In the genomic region with DNA sequence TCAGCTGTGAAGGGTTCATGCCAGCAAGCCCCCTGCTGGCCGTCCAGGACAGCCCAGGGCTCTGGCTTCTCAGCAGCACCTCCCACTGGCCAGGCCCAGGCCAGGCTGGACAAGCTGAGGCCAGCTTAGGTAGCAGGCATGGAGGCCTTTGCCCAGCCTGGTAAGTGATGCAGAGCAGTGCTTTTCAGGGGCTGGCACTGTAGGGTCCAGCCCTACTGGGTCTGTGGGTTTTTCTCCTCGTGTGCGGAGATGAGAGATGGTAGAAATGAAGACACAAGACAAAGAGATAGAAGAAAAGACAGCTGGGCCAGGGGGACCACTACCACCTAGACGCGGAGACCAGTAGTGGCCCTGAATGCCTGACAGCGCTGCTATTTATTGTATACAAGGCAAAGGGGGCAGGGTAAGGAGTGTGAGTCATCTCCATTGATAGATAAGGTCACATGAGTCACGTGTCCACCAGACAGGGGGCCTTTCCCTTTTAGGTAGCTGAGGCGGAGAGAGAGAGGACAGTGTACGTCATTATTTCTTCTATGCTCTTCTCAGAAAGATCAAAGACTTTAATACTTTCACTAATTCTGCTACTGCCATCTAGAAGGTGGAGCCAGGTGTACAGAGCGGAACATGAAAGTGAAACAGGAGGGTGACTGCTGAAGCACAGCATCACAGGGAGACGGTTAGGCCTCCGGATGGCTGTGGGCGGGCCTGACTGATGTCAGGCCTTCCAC, we compare ENCODE assay signal across 8 cellular contexts. TPM values are rescaled to one million over a fixed set of nuclear protein-coding genes. Genes with fewer than 3 reads are reported as not detected.
DNase-seq lines count a peak whose midpoint lies in the region; ATAC-seq and TF ChIP-seq lines count a peak whose summit lies in the region.
"Not testable (repeated sequence)": the region's sequence is repeated elsewhere in the genome, so short reads cannot be mapped to it uniquely, and the experiment has no call there.

No MANE protein-coding gene starts in this region.

- peak; percentile 55 for ATAC-seq in GM18873 (IDR thresholded peaks at IDR 0.05; ENCODE audit: low FRiP score, unreplicated experiment)
- ATAC-seq in HG02973 (IDR thresholded peaks at IDR 0.05; ENCODE audit: unreplicated experiment): peak; percentile 75

- H3K36me3 Mint-ChIP-seq in brain: peaks cover 54% of the 10 kb centered on the region

- peak overlapping the region in 4 of 5 experiments; percentile 18 to 89 (median 86) for H3K27ac Mint-ChIP-seq in brain

- POLR2A ChIA-PET in A673 (lab: Charles Lee; ENCODE audit: low non-redundant PET): not testable (repeated sequence)

- H4K20me1 ChIP-seq in smooth muscle cell (ENCODE audit: low read depth): peaks cover 31% of the 10 kb centered on the region

- H3K27me3 Mint-ChIP-seq in brain: not testable (repeated sequence)

- H3K9ac ChIP-seq in smooth muscle cell (ENCODE audit: low read depth): peak overlapping the region; percentile 44

- H3K79me2 ChIP-seq in smooth muscle cell (ENCODE audit: low read depth): not testable (repeated sequence)

- peak; percentile 51 for TF ChIP-seq CTCF in A673 (conservative IDR thresholded peaks at IDR 0.05; ENCODE audit: low read depth, low read length)
- TF ChIP-seq CTCF in brain (conservative IDR thresholded peaks at IDR 0.05): peak; percentile 67 to 69
- peak; percentile 62 for TF ChIP-seq CTCF in smooth muscle cell (IDR thresholded peaks at IDR 0.05; ENCODE audit: borderline replicate concordance, insufficient read depth, poor library complexity, severe bottlenecking)

- H3K4me1 Mint-ChIP-seq in brain: peaks cover 12% of the 10 kb centered on the region

- H3K27ac ChIP-seq in A673 (ENCODE audit: low read depth, low read length, poor library complexity, severe bottlenecking): not testable (repeated sequence)
- peak overlapping the region; percentile 88 for H3K27ac ChIP-seq in smooth muscle cell (ENCODE audit: low read depth)

- peak overlapping the region; percentile 46 for H3K4me2 ChIP-seq in smooth muscle cell

- intact Hi-C loops in A673 (cut with micrococcal nuclease; ENCODE audit: unreplicated experiment): not testable (repeated sequence)

- H3K27me3 ChIP-seq in A673 (replicated peaks; ENCODE audit: insufficient read depth, low read depth, low read length, poor library complexity); smooth muscle cell (ENCODE audit: low read depth): not testable (repeated sequence)

- 35% methylated on average over 11 of the region's 13 CpGs for whole genome bisulfite sequencing in smooth muscle cell (ENCODE audit: low lambda C conversion rate)

- not testable (repeated sequence) for H3K4me3 ChIP-seq in A673 (ENCODE audit: low read depth, low read length, poor library complexity, severe bottlenecking); smooth muscle cell

- H3K36me3 ChIP-seq in A673 (ENCODE audit: insufficient read depth, low read length, poor library complexity, severe bottlenecking) (peaks cover 38% of the 10 kb centered on the region), smooth muscle cell (ENCODE audit: low read depth) (peaks cover 11% of the 10 kb centered on the region)

- H2AFZ ChIP-seq in smooth muscle cell (ENCODE audit: low read depth): not testable (repeated sequence)

- H3K9me3 Mint-ChIP-seq in brain: not testable (repeated sequence)

- peak overlapping the region in 3 of 5 experiments; percentile 6 to 34 (median 10) for H3K4me3 Mint-ChIP-seq in brain

- BruUV-seq in A673 (replicated peaks; lab: Mats Ljungman, UMichigan): not testable (repeated sequence)

- not testable (repeated sequence) for H3K9me3 ChIP-seq in A673 (ENCODE audit: low read depth, low read length, poor library complexity, severe bottlenecking); smooth muscle cell (replicated peaks; ENCODE audit: low read depth)

- peaks cover 10% of the 10 kb centered on the region for H3F3A ChIP-seq in smooth muscle cell (ENCODE audit: low read depth)

- H3K4me1 ChIP-seq in A673 (ENCODE audit: insufficient read depth, low read length, poor library complexity, severe bottlenecking); smooth muscle cell (ENCODE audit: low read depth): not testable (repeated sequence)

- CTCF ChIA-PET in A673 (lab: Charles Lee): not testable (repeated sequence)

- DNase-seq in A673 (ENCODE audit: low spot score): not testable (repeated sequence)
- DNase-seq in NCI-H69 (lab: John Stamatoyannopoulos, UW) (peak; percentile 48), iris pigment epithelial cell (ENCODE audit: low read depth) (peak; percentile 75), smooth muscle cell (lab: John Stamatoyannopoulos, UW; ENCODE audit: unreplicated experiment) (peak; percentile 14)
- peak; percentile 82 to 85 for DNase-seq in activated CD4-positive, alpha-beta T cell treated with anti-CD3 and anti-CD28 coated beads for 4 hours

RNA-seq across cellular contexts. Expression of a gene that starts 13.2 kb away (rescaled TPM):
- total RNA-seq in A673 (2021) (26.5 and 31.0 TPM in 2 replicates), smooth muscle cell (12.0 TPM in 2 replicates)
- polyA plus RNA-seq in brain (ENCODE audit: insufficient read depth, low read depth, low replicate concordance) (6.1 TPM), smooth muscle cell (10.1 and 14.5 TPM in 2 replicates)

RNA-seq across cellular contexts. Expression of a gene that starts 28.6 kb away (rescaled TPM):
- total RNA-seq in A673 (2021) (1.5 and 2.0 TPM in 2 replicates), smooth muscle cell (1.3 and 1.4 TPM in 2 replicates)
- polyA plus RNA-seq in brain (ENCODE audit: insufficient read depth, low read depth, low replicate concordance) (3.8 TPM), smooth muscle cell (1.8 and 2.0 TPM in 2 replicates)

RNA-seq across cellular contexts. Expression of a gene that starts 37.2 kb away (rescaled TPM):
- total RNA-seq in A673 (2021) (not detected in 2 replicates), smooth muscle cell (not detected in 2 replicates)
- polyA plus RNA-seq in brain (ENCODE audit: insufficient read depth, low read depth, low replicate concordance) (not detected), smooth muscle cell (1.8 and 3.4 TPM in 2 replicates)
